Comparison of ENCODE assay signal across 8 cellular contexts in the genomic region with DNA sequence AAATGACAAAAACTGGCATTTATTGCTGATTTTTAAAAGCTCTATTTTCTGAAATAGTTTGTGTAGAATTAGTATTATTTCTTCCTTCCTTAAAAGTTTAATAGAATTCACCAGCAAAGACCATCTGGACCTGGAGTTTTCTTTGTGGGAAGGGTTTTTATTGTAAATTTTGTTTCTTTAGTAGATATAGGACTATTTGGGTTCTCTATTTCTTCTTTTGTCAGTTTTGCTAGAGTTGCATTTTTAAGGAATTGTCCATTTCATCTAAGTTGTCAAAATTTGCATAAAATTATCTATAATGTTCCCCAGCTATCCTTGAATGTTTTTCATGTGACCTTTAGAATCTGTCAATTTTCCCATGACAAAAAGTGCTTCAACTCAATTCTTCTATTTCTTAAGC.
"Had no signal": no experiment of that assay in that cellular context is flagged by ENCODE, and none has a peak within 500 bp of the region (broad histone marks: within the 10 kb centered on the region; RNA-seq: fewer than 3 reads in every experiment).

No MANE protein-coding gene starts in this region.

- H3K4me2 ChIP-seq: KMS-11 had no signal

- H3K27ac ChIP-seq: HL-60, KMS-11 had no signal

- ATAC-seq: HepG2 had no signal

- H3K9ac ChIP-seq: KMS-11 had no signal

- FAIRE-seq: HepG2, HTR-8/SVneo had no signal

- DNase-seq: Karpas-422, Kasumi-1, KBM-7, KG1 had no signal
